In the genomic region with DNA sequence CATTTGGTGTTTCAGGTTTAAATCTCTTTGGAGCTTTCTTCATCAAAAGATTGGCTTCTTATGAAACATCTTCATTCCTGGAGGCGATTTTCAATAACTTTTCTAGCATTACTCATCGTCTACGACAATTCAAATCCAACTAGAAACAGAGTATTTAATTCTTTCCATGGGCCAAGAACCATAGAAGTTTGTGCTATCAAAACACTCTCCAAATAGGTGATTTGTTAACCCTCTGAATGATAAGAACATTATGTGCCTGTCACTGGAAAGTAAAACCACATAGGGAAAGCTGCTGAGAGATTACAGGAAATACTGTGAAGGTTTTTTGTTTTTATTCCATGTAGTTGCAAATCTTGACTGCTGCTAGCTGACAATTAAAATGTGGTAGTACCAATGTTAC, we compare ENCODE assay signal across 18 cellular contexts. TPM values are rescaled to one million over a fixed set of nuclear protein-coding genes. Genes with fewer than 3 reads are reported as not detected.
DNase-seq lines count a peak whose midpoint lies in the region; ATAC-seq and TF ChIP-seq lines count a peak whose summit lies in the region.
"Had no signal": no experiment of that assay in that cellular context is flagged by ENCODE, and none has a peak within 500 bp of the region (broad histone marks: within the 10 kb centered on the region; RNA-seq: fewer than 3 reads in every experiment).

No MANE protein-coding gene starts in this region.

- no peak overlapping the region for H3K9ac ChIP-seq in fibroblast of lung (ENCODE audit: insufficient read depth, low read length)

- TF ChIP-seq CTCF in fibroblast of lung (conservative IDR thresholded peaks at IDR 0.05 in 1 of 2, IDR thresholded peaks at IDR 0.05 in 1 of 2; ENCODE audit: low read depth in 1 of 2, low read length in 2 of 2) (no peak), osteoblast (IDR thresholded peaks at IDR 0.05; ENCODE audit: extremely low read depth, low read depth, low read length) (no peak), CD14-positive monocyte (IDR thresholded peaks at IDR 0.05) (no peak)

- H3K27me3 ChIP-seq in fibroblast of lung (ENCODE audit: control insufficient read depth, insufficient read depth, low read length): no peaks in the 10 kb centered on the region
- H3K27me3 ChIP-seq in osteoblast (ENCODE audit: insufficient read depth, low read length): no peaks in the 10 kb centered on the region
- H3K27me3 ChIP-seq: cardiac muscle cell, heart right ventricle, SJSA1 had no signal

- no peaks in the 10 kb centered on the region for H3K36me3 Mint-ChIP-seq in CD14-positive monocyte
- H3K36me3 Mint-ChIP-seq: activated naive CD4-positive, alpha-beta T cell treated with anti-CD3 and anti-CD28 coated beads, Interleukin-2, amount 10 ng/mL, durations not matched to agents 7 days and 5 days had no signal

- H3K4me3 ChIP-seq in fibroblast of lung (replicated peaks in 1 of 4; ENCODE audit: control extremely low read depth in 1 of 4, insufficient read depth in 1 of 4, low read depth in 3 of 4, low read length in 4 of 4): no peak overlapping the region
- peak overlapping the region; percentile 12 for H3K4me3 ChIP-seq in osteoblast (ENCODE audit: insufficient read depth, low read length)
- H3K4me3 ChIP-seq: cardiac muscle cell, heart right ventricle, SJSA1 had no signal

- H3K27ac ChIP-seq in fibroblast of lung (ENCODE audit: insufficient read depth, low read length): no peak overlapping the region
- H3K27ac ChIP-seq in osteoblast (ENCODE audit: low read depth, low read length): peak overlapping the region; percentile 56
- H3K27ac ChIP-seq: cardiac muscle cell, SJSA1 had no signal

- no peaks in the 10 kb centered on the region for H3K4me1 Mint-ChIP-seq in CD14-positive monocyte
- H3K4me1 Mint-ChIP-seq: activated CD4-positive, alpha-beta T cell treated with anti-CD3 and anti-CD28 coated beads, Interleukin-2, amount 10 ng/mL, durations not matched to agents 7 days and 5 days; activated naive CD4-positive, alpha-beta T cell treated with anti-CD3 and anti-CD28 coated beads, Interleukin-2, amount 10 ng/mL, durations not matched to agents 7 days and 5 days had no signal

- H3K9me3 ChIP-seq in fibroblast of lung (ENCODE audit: control insufficient read depth, insufficient read depth, low read depth, low read length) (no peaks in the 10 kb centered on the region), osteoblast (ENCODE audit: low read depth, low read length) (no peaks in the 10 kb centered on the region)
- H3K9me3 ChIP-seq: SJSA1 had no signal

- no peak overlapping the region for H3K27ac Mint-ChIP-seq in CD14-positive monocyte
- H3K27ac Mint-ChIP-seq: activated CD4-positive, alpha-beta T cell treated with anti-CD3 and anti-CD28 coated beads, Interleukin-2, amount 10 ng/mL, durations not matched to agents 7 days and 5 days; activated naive CD4-positive, alpha-beta T cell treated with anti-CD3 and anti-CD28 coated beads, Interleukin-2, amount 10 ng/mL, durations not matched to agents 7 days and 5 days; stimulated activated naive CD8-positive, alpha-beta T cell treated with anti-CD3 and anti-CD28 coated beads, Interleukin-15, Interleukin-2, amounts not matched to agents 100 ng/mL and 50 ng/mL, for 24 hours had no signal

- H4K20me1 ChIP-seq in fibroblast of lung (ENCODE audit: control insufficient read depth, extremely low read depth, insufficient read depth, low read length) (no peaks in the 10 kb centered on the region), osteoblast (ENCODE audit: insufficient read depth, low read length) (no peaks in the 10 kb centered on the region)

- peaks cover 4% of the 10 kb centered on the region for H3K4me1 ChIP-seq in fibroblast of lung (ENCODE audit: control insufficient read depth, extremely low read depth, insufficient read depth, low read length)
- peaks cover 13% of the 10 kb centered on the region for H3K4me1 ChIP-seq in osteoblast (ENCODE audit: insufficient read depth, low read length)
- H3K4me1 ChIP-seq: heart right ventricle had no signal

- no peaks in the 10 kb centered on the region for H3K36me3 ChIP-seq in fibroblast of lung (ENCODE audit: control insufficient read depth, insufficient read depth, low read length)
- no peaks in the 10 kb centered on the region for H3K36me3 ChIP-seq in osteoblast (ENCODE audit: insufficient read depth, low read length)
- H3K36me3 ChIP-seq: cardiac muscle cell, heart right ventricle, SJSA1 had no signal

- H3K79me2 ChIP-seq in fibroblast of lung (ENCODE audit: control insufficient read depth, insufficient read depth, low read length): no peaks in the 10 kb centered on the region
- H3K79me2 ChIP-seq in osteoblast (ENCODE audit: insufficient read depth, low read length): no peaks in the 10 kb centered on the region

- H2AFZ ChIP-seq in fibroblast of lung (ENCODE audit: low read length) (no peak overlapping the region), osteoblast (ENCODE audit: low read length) (peak overlapping the region; percentile 46)

- H3K4me2 ChIP-seq in fibroblast of lung (ENCODE audit: extremely low read depth, insufficient read depth, low read length) (peak overlapping the region; percentile 32), osteoblast (ENCODE audit: insufficient read depth, low read length) (peak overlapping the region; percentile 59)

- ATAC-seq in GM19397 (IDR thresholded peaks at IDR 0.05; ENCODE audit: unreplicated experiment): no peak

- intact Hi-C loops in CD14-positive monocyte (cut with micrococcal nuclease): no loop called here

- in situ Hi-C loops in SK-MEL-5 (cut with HindIII; ENCODE audit: low pct_unique_long_range_greater_than_20kb, low sequenced_read_pairs): no loop called here

- peaks cover 0 to 5% (median 0%) of the 10 kb centered on the region in 7 donors for H3K9me3 Mint-ChIP-seq in CD14-positive monocyte
- H3K9me3 Mint-ChIP-seq: activated CD4-positive, alpha-beta T cell treated with anti-CD3 and anti-CD28 coated beads, Interleukin-2, amount 10 ng/mL, durations not matched to agents 7 days and 5 days; activated naive CD4-positive, alpha-beta T cell treated with anti-CD3 and anti-CD28 coated beads, Interleukin-2, amount 10 ng/mL, durations not matched to agents 7 days and 5 days had no signal

- H3K4me3 Mint-ChIP-seq in CD14-positive monocyte: no peak overlapping the region
- H3K4me3 Mint-ChIP-seq: activated CD4-positive, alpha-beta T cell treated with anti-CD3 and anti-CD28 coated beads, Interleukin-2, amount 10 ng/mL, durations not matched to agents 7 days and 5 days; activated naive CD4-positive, alpha-beta T cell treated with anti-CD3 and anti-CD28 coated beads, Interleukin-2, amount 10 ng/mL, durations not matched to agents 7 days and 5 days; stimulated activated naive CD8-positive, alpha-beta T cell treated with anti-CD3 and anti-CD28 coated beads, Interleukin-15, Interleukin-2, amounts not matched to agents 100 ng/mL and 50 ng/mL, for 24 hours had no signal

- no peaks in the 10 kb centered on the region for H3K27me3 Mint-ChIP-seq in CD14-positive monocyte (ENCODE audit: low read depth in 3 of 3)
- H3K27me3 Mint-ChIP-seq: activated CD4-positive, alpha-beta T cell treated with anti-CD3 and anti-CD28 coated beads, Interleukin-2, amount 10 ng/mL, durations not matched to agents 7 days and 5 days; activated naive CD4-positive, alpha-beta T cell treated with anti-CD3 and anti-CD28 coated beads, Interleukin-2, amount 10 ng/mL, durations not matched to agents 7 days and 5 days; stimulated activated naive CD8-positive, alpha-beta T cell treated with anti-CD3 and anti-CD28 coated beads, Interleukin-15, Interleukin-2, amounts not matched to agents 100 ng/mL and 50 ng/mL, for 24 hours had no signal

- peak; percentile 42 for DNase-seq in AG20443 (ENCODE audit: low spot score)
- DNase-seq in SK-MEL-5 (ENCODE audit: low read depth, low spot score): peak; percentile 60
- peak; percentile 69 to 83 for DNase-seq in fibroblast of lung (ENCODE audit: low read depth in 2 of 2)
- no peak for DNase-seq in osteoblast (ENCODE audit: insufficient read length, low spot score, missing footprints)
- DNase-seq in NCI-H82 (lab: John Stamatoyannopoulos, UW): no peak
- DNase-seq in central memory CD4-positive, alpha-beta T cell: no peak
- DNase-seq in CD14-positive monocyte (ENCODE audit: low spot score): no peak
- DNase-seq: activated CD4-positive, alpha-beta T cell treated with anti-CD3 and anti-CD28 coated beads, Interleukin-2, amount 10 ng/mL, durations not matched to agents 7 days and 5 days; activated naive CD4-positive, alpha-beta T cell treated with anti-CD3 and anti-CD28 coated beads, Interleukin-2, amount 10 ng/mL, durations not matched to agents 7 days and 5 days; activated T-cell treated with anti-CD3 and anti-CD28 coated beads for 4 hours; heart right ventricle; Kasumi-1; posterior cingulate gyrus; stimulated activated CD4-positive, alpha-beta T cell treated with anti-CD3 and anti-CD28 coated beads, Interleukin-12 subunit alpha, Interleukin-12 subunit beta, amount 100 ng/mL, for 4 hours had no signal

RNA-seq across cellular contexts. Expression of gene DCN, which starts 6.9 kb away (rescaled TPM):
- total RNA-seq in SK-MEL-5 (2014; rRNA removed; shearing (Covaris generic)): 30.7 and 40.0 TPM in 2 replicates
- polyA plus RNA-seq in SK-MEL-5 (2015; cell fraction: cytosol; rRNA removed): 44.2 and 50.2 TPM in 2 replicates
- 9.6 and 24.4 TPM in 2 replicates for polyA plus RNA-seq in SK-MEL-5 (2015; cell fraction: nucleus; rRNA removed)
- 586 and 902 TPM in 2 replicates for total RNA-seq in fibroblast of lung
- polyA plus RNA-seq in fibroblast of lung: 2,179 and 4,941 TPM in 2 replicates
- polyA plus RNA-seq in fibroblast of lung (2012): 1,112 and 2,304 TPM in 2 replicates
- polyA minus RNA-seq in fibroblast of lung (ENCODE audit: low replicate concordance): 827 and 1,287 TPM in 2 replicates
- total RNA-seq in osteoblast: 1,107 and 1,400 TPM in 2 replicates
- polyA plus RNA-seq in CD14-positive monocyte: not detected
- total RNA-seq: activated CD4-positive, alpha-beta T cell treated with anti-CD3 and anti-CD28 coated beads, Interleukin-2, amount 10 ng/mL, durations not matched to agents 7 days and 5 days had no signal

Comparison
In these comparisons a context has a peak if more than half of its experiments do, and no peak if none do; other contexts are left out.
1. DNase-seq: peak in AG20443 (single experiment), SK-MEL-5 (single experiment) and fibroblast of lung (2 of 2); none in osteoblast (single experiment), NCI-H82 (single experiment), central memory CD4-positive, alpha-beta T cell (single experiment) and CD14-positive monocyte (single experiment).
2. RNA of gene DCN, which starts 6.9 kb away (total RNA-seq): 1,107 to 1,400 TPM in osteoblast and 586 to 902 TPM in fibroblast of lung; 30.7 to 40.0 TPM in SK-MEL-5; every median in the first group is over 10 times any median in the second.